Comparison of ENCODE assay signal across 1 cellular context in the genomic region with DNA sequence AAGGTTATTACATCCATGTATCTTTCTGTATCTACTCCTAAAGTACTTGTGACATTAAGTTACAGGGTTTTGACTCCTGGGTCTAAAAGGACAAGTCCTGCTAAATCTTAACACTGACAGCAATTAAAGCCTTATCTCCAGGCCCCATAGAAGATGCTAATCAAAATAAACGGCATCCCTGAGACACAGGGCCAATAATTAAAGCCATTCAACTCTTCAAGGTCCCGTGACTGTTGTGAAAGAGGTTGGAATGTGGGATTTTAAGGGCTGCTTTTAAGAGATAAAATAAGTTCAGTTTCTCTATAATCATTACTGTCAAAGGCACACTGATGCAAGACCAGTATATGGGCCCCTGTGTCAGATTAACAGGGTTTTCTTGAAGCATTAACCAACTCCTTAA.
A peak's percentile ranks its signal among the peaks of the same experiment; 100 is the strongest.
TF ChIP-seq lines count a peak whose summit lies in the region.

No MANE protein-coding gene starts in this region.

TF ChIP-seq in K562, 482 proteins besides CTCF, POLR2A, EP300 and RAD21 (continued from another document and continues in another):
- TF ChIP-seq MEF2D (tag; conservative IDR thresholded peaks at IDR 0.05; ENCODE audit: low read depth): peak; percentile 56; the same call in 1 of the 2 replicates
- TF ChIP-seq NFRKB (IDR thresholded peaks at IDR 0.05; ENCODE audit: low read depth): no peak
- peak; percentile 97 for TF ChIP-seq KDM1A (IDR thresholded peaks at IDR 0.05)
- TF ChIP-seq CTBP1 (IDR thresholded peaks at IDR 0.05; ENCODE audit: borderline replicate concordance): peak; percentile 64; the same call in 1 of the 2 replicates
- TF ChIP-seq CBX8 (IDR thresholded peaks at IDR 0.05; ENCODE audit: borderline replicate concordance, extremely low read depth, low read depth, low read length, poor library complexity, severe bottlenecking): no peak
- TF ChIP-seq NCOA1 (IDR thresholded peaks at IDR 0.05; ENCODE audit: low read depth): peak; percentile 86
- peak in 1 of 2 experiments; percentile 98; a peak in 3 of 4 replicates for TF ChIP-seq RCOR1 (IDR thresholded peaks at IDR 0.05; ENCODE audit: borderline replicate concordance in 1 of 2, low read depth in 2 of 2, low read length in 2 of 2)
- TF ChIP-seq ZNF696 (CRISPR knock-in tag; conservative IDR thresholded peaks at IDR 0.05): no peak
- peak; percentile 95 for TF ChIP-seq BHLHE40 (IDR thresholded peaks at IDR 0.05; ENCODE audit: low read length)
- no peak for TF ChIP-seq FOXA1 (IDR thresholded peaks at IDR 0.05; ENCODE audit: borderline replicate concordance)
- peak; percentile 87 for TF ChIP-seq MTA2 (IDR thresholded peaks at IDR 0.05; ENCODE audit: low read depth)
- TF ChIP-seq TAL1 (IDR thresholded peaks at IDR 0.05): peak; percentile 96
- 0 out of 2 replicates have a peak, but pooled peaks have one; percentile 62 for TF ChIP-seq ZBED1 (IDR thresholded peaks at IDR 0.05)
- peak; percentile 76 for TF ChIP-seq ZNF197 (CRISPR knock-in tag; IDR thresholded peaks at IDR 0.05; ENCODE audit: low read depth)
- peak; percentile 51; the same call in 1 of the 2 replicates for TF ChIP-seq GATAD2B (IDR thresholded peaks at IDR 0.05; ENCODE audit: borderline replicate concordance)
- TF ChIP-seq NCOR1 (IDR thresholded peaks at IDR 0.05): peak; percentile 83
- TF ChIP-seq TCF3 (CRISPR knock-in tag; IDR thresholded peaks at IDR 0.05): peak; percentile 92
- TF ChIP-seq NBN (IDR thresholded peaks at IDR 0.05; ENCODE audit: low read depth): peak; percentile 74; the same call in 1 of the 2 replicates
- TF ChIP-seq TCF7L2 (IDR thresholded peaks at IDR 0.05; ENCODE audit: low read depth, low read length): no peak
- TF ChIP-seq ATF7 (IDR thresholded peaks at IDR 0.05): peak; percentile 55; the same call in 1 of the 2 replicates
- peak; percentile 85 for TF ChIP-seq ATF4 (CRISPR knock-in tag; IDR thresholded peaks at IDR 0.05)
- peak; percentile 27; the same call in 1 of the 2 replicates for TF ChIP-seq GMEB1 (CRISPR knock-in tag; IDR thresholded peaks at IDR 0.05)
- TF ChIP-seq DIDO1 (tag; IDR thresholded peaks at IDR 0.05; ENCODE audit: low read depth): 0 out of 2 replicates have a peak, but pooled peaks have one; percentile 19
- TF ChIP-seq KHSRP (IDR thresholded peaks at IDR 0.05): peak; percentile 51; the same call in 1 of the 2 replicates
- peak; percentile 66; the same call in 1 of the 2 replicates for TF ChIP-seq HMBOX1 (IDR thresholded peaks at IDR 0.05)
- TF ChIP-seq, protein P1, sequence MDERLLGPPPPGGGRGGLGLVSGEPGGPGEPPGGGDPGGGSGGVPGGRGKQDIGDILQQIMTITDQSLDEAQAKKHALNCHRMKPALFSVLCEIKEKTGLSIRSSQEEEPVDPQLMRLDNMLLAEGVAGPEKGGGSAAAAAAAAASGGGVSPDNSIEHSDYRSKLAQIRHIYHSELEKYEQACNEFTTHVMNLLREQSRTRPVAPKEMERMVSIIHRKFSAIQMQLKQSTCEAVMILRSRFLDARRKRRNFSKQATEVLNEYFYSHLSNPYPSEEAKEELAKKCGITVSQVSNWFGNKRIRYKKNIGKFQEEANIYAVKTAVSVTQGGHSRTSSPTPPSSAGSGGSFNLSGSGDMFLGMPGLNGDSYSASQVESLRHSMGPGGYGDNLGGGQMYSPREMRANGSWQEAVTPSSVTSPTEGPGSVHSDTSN (CRISPR knock-in tag; IDR thresholded peaks at IDR 0.05; ENCODE audit: low read depth): no peak
- TF ChIP-seq, protein P1 (tag; conservative IDR thresholded peaks at IDR 0.05; ENCODE audit: low read depth): peak; percentile 83
- TF ChIP-seq, protein P2, sequence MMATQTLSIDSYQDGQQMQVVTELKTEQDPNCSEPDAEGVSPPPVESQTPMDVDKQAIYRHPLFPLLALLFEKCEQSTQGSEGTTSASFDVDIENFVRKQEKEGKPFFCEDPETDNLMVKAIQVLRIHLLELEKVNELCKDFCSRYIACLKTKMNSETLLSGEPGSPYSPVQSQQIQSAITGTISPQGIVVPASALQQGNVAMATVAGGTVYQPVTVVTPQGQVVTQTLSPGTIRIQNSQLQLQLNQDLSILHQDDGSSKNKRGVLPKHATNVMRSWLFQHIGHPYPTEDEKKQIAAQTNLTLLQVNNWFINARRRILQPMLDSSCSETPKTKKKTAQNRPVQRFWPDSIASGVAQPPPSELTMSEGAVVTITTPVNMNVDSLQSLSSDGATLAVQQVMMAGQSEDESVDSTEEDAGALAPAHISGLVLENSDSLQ (IDR thresholded peaks at IDR 0.05): peak; percentile 90
- peak; percentile 80 for TF ChIP-seq ZNF589 (CRISPR knock-in tag; IDR thresholded peaks at IDR 0.05; ENCODE audit: low read depth)
- no peak for TF ChIP-seq POU5F1 (IDR thresholded peaks at IDR 0.05; ENCODE audit: borderline replicate concordance, low read depth, low read length, partially characterized antibody)
- peak; percentile 58 for TF ChIP-seq NFIC (IDR thresholded peaks at IDR 0.05)
- TF ChIP-seq SMARCC2 (IDR thresholded peaks at IDR 0.05; ENCODE audit: low read depth): peak; percentile 87; the same call in 1 of the 2 replicates
- no peak for TF ChIP-seq POLR2G (IDR thresholded peaks at IDR 0.05; ENCODE audit: low read depth, low read length)
- TF ChIP-seq TEAD2 (tag; IDR thresholded peaks at IDR 0.05): peak; percentile 92
- TF ChIP-seq SOX6 (IDR thresholded peaks at IDR 0.05): peak; percentile 97
- peak; percentile 80; the same call in 1 of the 2 replicates for TF ChIP-seq ZNF584 (CRISPR knock-in tag; IDR thresholded peaks at IDR 0.05; ENCODE audit: low read depth)
- peak; percentile 93 for TF ChIP-seq FOXM1 (IDR thresholded peaks at IDR 0.05; ENCODE audit: low read depth)
- no peak for TF ChIP-seq FOXM1 (CRISPR knock-in tag; IDR thresholded peaks at IDR 0.05; ENCODE audit: low read depth)
- no peak for TF ChIP-seq MTF1 (CRISPR knock-in tag; IDR thresholded peaks at IDR 0.05; ENCODE audit: borderline replicate concordance)
- TF ChIP-seq RNF2 (IDR thresholded peaks at IDR 0.05): peak; percentile 92
- peak in 1 of 2 experiments; percentile 77; a peak in 2 of 4 replicates for TF ChIP-seq TBL1XR1 (IDR thresholded peaks at IDR 0.05; ENCODE audit: low read length in 2 of 2)
- TF ChIP-seq NFE2 (IDR thresholded peaks at IDR 0.05; ENCODE audit: low read depth): peak; percentile 20; the same call in 1 of the 2 replicates
- TF ChIP-seq MTA3 (IDR thresholded peaks at IDR 0.05; ENCODE audit: borderline replicate concordance): peak; percentile 38; the same call in 1 of the 2 replicates
- TF ChIP-seq, protein P3, sequence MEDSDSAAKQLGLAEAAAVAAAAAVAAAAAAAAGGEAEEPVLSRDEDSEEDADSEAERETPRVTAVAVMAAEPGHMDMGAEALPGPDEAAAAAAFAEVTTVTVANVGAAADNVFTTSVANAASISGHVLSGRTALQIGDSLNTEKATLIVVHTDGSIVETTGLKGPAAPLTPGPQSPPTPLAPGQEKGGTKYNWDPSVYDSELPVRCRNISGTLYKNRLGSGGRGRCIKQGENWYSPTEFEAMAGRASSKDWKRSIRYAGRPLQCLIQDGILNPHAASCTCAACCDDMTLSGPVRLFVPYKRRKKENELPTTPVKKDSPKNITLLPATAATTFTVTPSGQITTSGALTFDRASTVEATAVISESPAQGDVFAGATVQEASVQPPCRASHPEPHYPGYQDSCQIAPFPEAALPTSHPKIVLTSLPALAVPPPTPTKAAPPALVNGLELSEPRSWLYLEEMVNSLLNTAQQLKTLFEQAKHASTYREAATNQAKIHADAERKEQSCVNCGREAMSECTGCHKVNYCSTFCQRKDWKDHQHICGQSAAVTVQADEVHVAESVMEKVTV (CRISPR knock-in tag; IDR thresholded peaks at IDR 0.05): peak; percentile 33; the same call in 1 of the 2 replicates
- TF ChIP-seq STAT5A (IDR thresholded peaks at IDR 0.05; ENCODE audit: borderline replicate concordance, low read length): peak; percentile 86; the same call in 1 of the 2 replicates
- TF ChIP-seq ZNF354B (CRISPR knock-in tag; IDR thresholded peaks at IDR 0.05): 0 out of 2 replicates have a peak, but pooled peaks have one; percentile 42
- peak; percentile 67; the same call in 1 of the 2 replicates for TF ChIP-seq ESRRA (IDR thresholded peaks at IDR 0.05; ENCODE audit: borderline replicate concordance, low read depth)
- TF ChIP-seq ZNF778 (CRISPR knock-in tag; IDR thresholded peaks at IDR 0.05): no peak
- TF ChIP-seq BRD9 (IDR thresholded peaks at IDR 0.05; ENCODE audit: low read depth, partially characterized antibody): peak; percentile 38
- peak; percentile 42; the same call in 1 of the 2 replicates for TF ChIP-seq SMAD3 (CRISPR knock-in tag; conservative IDR thresholded peaks at IDR 0.05)
- peak; percentile 91 for TF ChIP-seq DPF2 (IDR thresholded peaks at IDR 0.05)
- TF ChIP-seq PHB2 (IDR thresholded peaks at IDR 0.05; ENCODE audit: low read depth): peak; percentile 75; the same call in 1 of the 2 replicates
- TF ChIP-seq SAFB (IDR thresholded peaks at IDR 0.05; ENCODE audit: borderline replicate concordance, low read depth, low read length): no peak
- 0 out of 2 replicates have a peak, but pooled peaks have one; percentile 16 for TF ChIP-seq ZNF24 (IDR thresholded peaks at IDR 0.05)
- TF ChIP-seq TAF15 (IDR thresholded peaks at IDR 0.05; ENCODE audit: low read depth, low read length): no peak
- peak; percentile 72 for TF ChIP-seq FOSL1 (tag; conservative IDR thresholded peaks at IDR 0.05)
- peak; percentile 95 for TF ChIP-seq ZNF766 (CRISPR knock-in tag; conservative IDR thresholded peaks at IDR 0.05)
- peak; percentile 48 for TF ChIP-seq CREM (IDR thresholded peaks at IDR 0.05; ENCODE audit: low read depth)
- TF ChIP-seq MEF2A (IDR thresholded peaks at IDR 0.05; ENCODE audit: control insufficient read depth, low read depth, low read length): 0 out of 2 replicates have a peak, but pooled peaks have one; percentile 16
- TF ChIP-seq VEZF1 (CRISPR knock-in tag; IDR thresholded peaks at IDR 0.05): peak; percentile 57; the same call in 1 of the 2 replicates
- TF ChIP-seq ZNF239 (CRISPR knock-in tag; IDR thresholded peaks at IDR 0.05): peak; percentile 57
- TF ChIP-seq HDAC1 (IDR thresholded peaks at IDR 0.05): peak in 1 of 2 experiments; percentile 60; a peak in 2 of 4 replicates
- TF ChIP-seq TFE3 (CRISPR knock-in tag; IDR thresholded peaks at IDR 0.05): peak; percentile 86
